Comparison of ENCODE assay signal across 19 cellular contexts in genomic region chr3:43009547-43009946, GRCh38. TPM values are rescaled to one million over a fixed set of nuclear protein-coding genes. Genes with fewer than 3 reads are reported as not detected.
DNase-seq lines count a peak whose midpoint lies in the region; ATAC-seq and TF ChIP-seq lines count a peak whose summit lies in the region.
"Had no signal": no experiment of that assay in that cellular context is flagged by ENCODE, and none has a peak within 500 bp of the region (broad histone marks: within the 10 kb centered on the region; RNA-seq: fewer than 3 reads in every experiment).

No MANE protein-coding gene starts in this region.

- H3K4me3 ChIP-seq in left ventricle myocardium inferior (no peak overlapping the region), right atrium auricular region (no peak overlapping the region), PC-3 (ENCODE audit: low read length) (no peak overlapping the region)
- H3K4me3 ChIP-seq: A549 had no signal

- no peaks in the 10 kb centered on the region for H3F3A ChIP-seq in PC-3 (ENCODE audit: low read length, unreplicated experiment)

- no peaks in the 10 kb centered on the region for H3K9me2 ChIP-seq in PC-3 (replicated peaks; ENCODE audit: low read length)
- H3K9me2 ChIP-seq: SK-N-SH had no signal

- DNase-seq in left ventricle myocardium inferior (no peak), right atrium auricular region (ENCODE audit: low spot score) (no peak), PC-3 (no peak), foreskin keratinocyte (no peak), A172 (ENCODE audit: low spot score) (no peak), GM19238 (ENCODE audit: insufficient read length, low spot score) (no peak), HUDEP-2 (lab: John Stamatoyannopoulos, UW; ENCODE audit: unreplicated experiment in 76 of 76) (no peak)
- DNase-seq: CD4-positive, alpha-beta memory T cell; DMS53; H7; NCI-H1105; NCI-H2081; NCI-H748 treated with DMSO at 0.1 percent for 48 hours; NK-92 treated with Interleukin-12 subunit alpha and Interleukin-12 subunit beta, amount 100 ng/mL, for 24 hours; SHP77; SK-N-SH had no signal

- BruUV-seq in PC-3 (replicated peaks; lab: Mats Ljungman, UMichigan), result no TSS peak

- intact Hi-C loops in left ventricle myocardium inferior (cut with micrococcal nuclease), result no loop called here
- intact Hi-C loops in PC-3 (cut with micrococcal nuclease), result no loop called here

- H3K27me3 ChIP-seq in left ventricle myocardium inferior (ENCODE audit: low read depth), result no peaks in the 10 kb centered on the region
- H3K27me3 ChIP-seq in right atrium auricular region, result no peaks in the 10 kb centered on the region
- H3K27me3 ChIP-seq in PC-3 (ENCODE audit: low read length), result no peaks in the 10 kb centered on the region
- no peaks in the 10 kb centered on the region for H3K27me3 ChIP-seq in foreskin keratinocyte

- H4K20me1 ChIP-seq in PC-3 (ENCODE audit: low read length), result no peaks in the 10 kb centered on the region

- H3K9me3 ChIP-seq in left ventricle myocardium inferior (replicated peaks), result no peaks in the 10 kb centered on the region
- no peaks in the 10 kb centered on the region for H3K9me3 ChIP-seq in right atrium auricular region
- no peaks in the 10 kb centered on the region for H3K9me3 ChIP-seq in PC-3 (ENCODE audit: low read length)
- H3K9me3 ChIP-seq: A549, SK-N-SH had no signal

- ATAC-seq in PC-3 (no peak), foreskin keratinocyte (no peak)
- ATAC-seq: A549 had no signal

- POLR2A ChIA-PET in PC-3 (lab: Charles Lee; ENCODE audit: unreplicated experiment), result no interaction called here

- TF ChIP-seq CTCF in left ventricle myocardium inferior (IDR thresholded peaks at IDR 0.05; ENCODE audit: borderline replicate concordance) (peak; percentile 29), right atrium auricular region (IDR thresholded peaks at IDR 0.05) (no peak), PC-3 (conservative IDR thresholded peaks at IDR 0.05; ENCODE audit: low read depth, low read length) (0 out of 2 replicates have a peak, but pooled peaks have one; percentile 13), foreskin keratinocyte (conservative IDR thresholded peaks at IDR 0.05) (peak; percentile 23)

- H3K36me3 ChIP-seq in left ventricle myocardium inferior (no peaks in the 10 kb centered on the region), right atrium auricular region (no peaks in the 10 kb centered on the region), PC-3 (ENCODE audit: low read depth, low read length) (no peaks in the 10 kb centered on the region)

- H3K79me2 ChIP-seq in PC-3 (ENCODE audit: low read length), result no peaks in the 10 kb centered on the region

- H2AFZ ChIP-seq in PC-3 (ENCODE audit: low read length), result no peak overlapping the region

- H3K27ac ChIP-seq in left ventricle myocardium inferior (replicated peaks) (no peak overlapping the region), right atrium auricular region (no peak overlapping the region), PC-3 (ENCODE audit: low read length) (no peak overlapping the region), foreskin keratinocyte (no peak overlapping the region)
- H3K27ac ChIP-seq: A549 had no signal

- H3K4me1 ChIP-seq in left ventricle myocardium inferior (no peaks in the 10 kb centered on the region), right atrium auricular region (no peaks in the 10 kb centered on the region), PC-3 (ENCODE audit: insufficient read depth, low read length) (peaks cover 10% of the 10 kb centered on the region), foreskin keratinocyte (no peaks in the 10 kb centered on the region)
- H3K4me1 ChIP-seq: A549 had no signal

- H3K4me2 ChIP-seq in PC-3 (ENCODE audit: low read length), result no peak overlapping the region
- H3K4me2 ChIP-seq: A549, SK-N-SH had no signal

- CTCF ChIA-PET in PC-3 (lab: Charles Lee), result no interaction called here

- H3K9ac ChIP-seq in PC-3 (ENCODE audit: low read length), result no peak overlapping the region
- H3K9ac ChIP-seq: SK-N-SH had no signal

RNA-seq across cellular contexts. Expression of gene GASK1A, which starts 30.4 kb away (rescaled TPM):
- total RNA-seq in left ventricle myocardium inferior (1.6 TPM), right atrium auricular region (1 to 10 TPM; 1.5 to 2.1 TPM), PC-3 (2014; rRNA removed) (1.9 and 2.5 TPM in 2 replicates), foreskin keratinocyte (0.99 and 1.3 TPM in 2 replicates)
- polyA plus RNA-seq in foreskin keratinocyte, result 0.65 and 0.74 TPM in 2 replicates
- not detected in 2 replicates for total RNA-seq in A172 (2014; rRNA removed; shearing (Covaris generic))
- total RNA-seq: CD4-positive, alpha-beta memory T cell; LHCN-M2; NCI-H460 had no signal
- polyA plus RNA-seq: A549; CD4-positive, alpha-beta memory T cell; SK-N-SH had no signal

Comparison
In these comparisons a context has a peak if more than half of its experiments do, and no peak if none do; other contexts are left out.
1. CTCF ChIP-seq: peak in left ventricle myocardium inferior (single experiment), PC-3 (single experiment) and foreskin keratinocyte (single experiment); none in right atrium auricular region (0 of 2).